ENCODE assay signal across 1 cellular context in the genomic region with DNA sequence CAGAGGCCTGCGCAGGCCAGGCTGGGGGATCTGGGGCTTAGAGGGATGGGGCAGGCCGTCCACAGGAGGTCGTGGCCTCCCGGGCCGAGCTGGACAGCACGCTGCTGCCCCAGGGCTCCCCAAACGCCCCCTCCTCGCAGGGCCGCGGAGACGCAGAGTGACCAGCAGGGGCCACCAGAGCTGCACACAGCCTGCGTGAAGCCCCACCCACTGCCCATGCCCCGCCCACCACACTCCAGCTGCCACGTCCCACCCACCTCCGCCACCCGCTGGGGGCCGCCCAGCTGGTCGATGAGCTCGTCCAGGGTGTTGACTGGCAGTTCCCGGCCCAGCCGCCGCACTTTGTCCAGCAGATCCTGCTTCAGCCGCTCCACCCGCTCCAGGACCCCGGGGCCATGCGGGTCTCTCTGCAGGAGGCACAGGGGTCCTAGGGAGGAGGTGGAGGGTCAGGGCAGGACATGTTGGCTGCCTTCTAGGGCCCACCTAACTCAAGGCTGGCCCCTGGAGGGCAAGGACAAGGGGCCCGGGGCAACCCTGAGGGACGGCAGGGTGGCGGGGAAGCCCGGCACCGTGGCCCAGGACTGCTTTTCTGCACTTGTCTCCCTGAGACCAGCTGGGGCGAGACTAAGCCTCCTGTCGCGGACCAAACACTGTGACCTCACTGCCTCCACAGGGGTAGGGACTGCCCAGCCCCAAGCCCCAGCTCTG.
A peak's percentile ranks its signal among the peaks of the same experiment; 100 is the strongest.
TF ChIP-seq lines count a peak whose summit lies in the region.

No MANE protein-coding gene starts in this region.

TF ChIP-seq in K562, 482 proteins besides CTCF, POLR2A, EP300 and RAD21 (continued from another document and continues in another):
- TF ChIP-seq ZBTB40 (IDR thresholded peaks at IDR 0.05) (no peak), ZBTB40 (CRISPR knock-in tag; IDR thresholded peaks at IDR 0.05) (no peak), PHTF2 (CRISPR knock-in tag; IDR thresholded peaks at IDR 0.05) (no peak), PRMT5 (CRISPR knock-in tag; IDR thresholded peaks at IDR 0.05) (no peak), PHB (CRISPR knock-in tag; IDR thresholded peaks at IDR 0.05) (no peak), MECOM (CRISPR knock-in tag; IDR thresholded peaks at IDR 0.05) (no peak), KHSRP (IDR thresholded peaks at IDR 0.05) (no peak), XRCC5 (IDR thresholded peaks at IDR 0.05; ENCODE audit: low read depth, low read length) (peak; percentile 47; the same call in 1 of the 2 replicates), CBX1 (IDR thresholded peaks at IDR 0.05; ENCODE audit: low read depth) (0 out of 2 replicates have a peak, but pooled peaks have one; percentile 18), ZBTB26 (CRISPR knock-in tag; IDR thresholded peaks at IDR 0.05) (no peak), HNRNPUL1 (IDR thresholded peaks at IDR 0.05; ENCODE audit: low read length) (no peak), ZNF551 (CRISPR knock-in tag; IDR thresholded peaks at IDR 0.05) (no peak), AFF1 (IDR thresholded peaks at IDR 0.05; ENCODE audit: low read depth in 1 of 2, partially characterized antibody in 2 of 2) (no peak), ETS1 (conservative IDR thresholded peaks at IDR 0.05; ENCODE audit: control insufficient read depth, low read depth, low read length) (peak; percentile 53; the same call in 1 of the 2 replicates), CHD2 (IDR thresholded peaks at IDR 0.05; ENCODE audit: low read depth, low read length) (peak; percentile 9; the same call in 1 of the 2 replicates), ZNF354B (CRISPR knock-in tag; IDR thresholded peaks at IDR 0.05) (no peak), ESRRA (IDR thresholded peaks at IDR 0.05; ENCODE audit: borderline replicate concordance, low read depth) (no peak), ZFX (CRISPR knock-in tag; IDR thresholded peaks at IDR 0.05) (no peak; the same call in 1 of the 2 replicates), ZFP91 (CRISPR knock-in tag; IDR thresholded peaks at IDR 0.05) (0 out of 2 replicates have a peak, but pooled peaks have one; percentile 14), TFAP4 (CRISPR knock-in tag; IDR thresholded peaks at IDR 0.05; ENCODE audit: borderline replicate concordance) (peak; percentile 100)
- TF ChIP-seq, protein P1, sequence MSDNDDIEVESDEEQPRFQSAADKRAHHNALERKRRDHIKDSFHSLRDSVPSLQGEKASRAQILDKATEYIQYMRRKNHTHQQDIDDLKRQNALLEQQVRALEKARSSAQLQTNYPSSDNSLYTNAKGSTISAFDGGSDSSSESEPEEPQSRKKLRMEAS (CRISPR knock-in tag; IDR thresholded peaks at IDR 0.05), result peak; percentile 46; the same call in 1 of the 2 replicates
- TF ChIP-seq, protein P2, sequence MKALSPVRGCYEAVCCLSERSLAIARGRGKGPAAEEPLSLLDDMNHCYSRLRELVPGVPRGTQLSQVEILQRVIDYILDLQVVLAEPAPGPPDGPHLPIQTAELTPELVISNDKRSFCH (CRISPR knock-in tag; IDR thresholded peaks at IDR 0.05), result no peak
- TF ChIP-seq, protein P2 (tag; IDR thresholded peaks at IDR 0.05), result no peak
- TF ChIP-seq, protein P3, sequence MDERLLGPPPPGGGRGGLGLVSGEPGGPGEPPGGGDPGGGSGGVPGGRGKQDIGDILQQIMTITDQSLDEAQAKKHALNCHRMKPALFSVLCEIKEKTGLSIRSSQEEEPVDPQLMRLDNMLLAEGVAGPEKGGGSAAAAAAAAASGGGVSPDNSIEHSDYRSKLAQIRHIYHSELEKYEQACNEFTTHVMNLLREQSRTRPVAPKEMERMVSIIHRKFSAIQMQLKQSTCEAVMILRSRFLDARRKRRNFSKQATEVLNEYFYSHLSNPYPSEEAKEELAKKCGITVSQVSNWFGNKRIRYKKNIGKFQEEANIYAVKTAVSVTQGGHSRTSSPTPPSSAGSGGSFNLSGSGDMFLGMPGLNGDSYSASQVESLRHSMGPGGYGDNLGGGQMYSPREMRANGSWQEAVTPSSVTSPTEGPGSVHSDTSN (CRISPR knock-in tag; IDR thresholded peaks at IDR 0.05; ENCODE audit: low read depth), result no peak
- TF ChIP-seq, protein P3 (tag; conservative IDR thresholded peaks at IDR 0.05; ENCODE audit: low read depth), result peak; percentile 58; the same call in 1 of the 2 replicates
- TF ChIP-seq, protein P4, sequence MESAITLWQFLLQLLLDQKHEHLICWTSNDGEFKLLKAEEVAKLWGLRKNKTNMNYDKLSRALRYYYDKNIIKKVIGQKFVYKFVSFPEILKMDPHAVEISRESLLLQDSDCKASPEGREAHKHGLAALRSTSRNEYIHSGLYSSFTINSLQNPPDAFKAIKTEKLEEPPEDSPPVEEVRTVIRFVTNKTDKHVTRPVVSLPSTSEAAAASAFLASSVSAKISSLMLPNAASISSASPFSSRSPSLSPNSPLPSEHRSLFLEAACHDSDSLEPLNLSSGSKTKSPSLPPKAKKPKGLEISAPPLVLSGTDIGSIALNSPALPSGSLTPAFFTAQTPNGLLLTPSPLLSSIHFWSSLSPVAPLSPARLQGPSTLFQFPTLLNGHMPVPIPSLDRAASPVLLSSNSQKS (CRISPR knock-in tag; IDR thresholded peaks at IDR 0.05), result no peak
